8 cellular contexts compared by ENCODE assay signal in genomic region chr17:64492481-64493109, GRCh38. TPM values are rescaled to one million over a fixed set of nuclear protein-coding genes. Genes with fewer than 3 reads are reported as not detected.
A peak's percentile ranks its signal among the peaks of the same experiment; 100 is the strongest.
DNase-seq lines count a peak whose midpoint lies in the region; ATAC-seq, FAIRE-seq and TF ChIP-seq lines count a peak whose summit lies in the region.

No MANE protein-coding gene starts in this region.

- intact Hi-C loops in HCT116 (cut with micrococcal nuclease) (loop anchor here (5.0 to 10.0 kb wide), 2 partner anchors 170 to 348 kb away; no protein-coding TSS in a partner anchor), HepG2 (cut with micrococcal nuclease; ENCODE audit: unreplicated experiment) (loop anchor here (10.0 kb wide), 2 partner anchors 168 to 338 kb away; no protein-coding TSS in a partner anchor), right cardiac atrium (cut with DNase I) (loop anchor here in 2 of 4 donors (5.0 to 10.0 kb wide), 2 partner anchors 70 to 178 kb away; no protein-coding TSS in a partner anchor)

- peaks cover 59% of the 10 kb centered on the region for H3K79me2 ChIP-seq in HCT116 (ENCODE audit: insufficient read depth, low read length)
- peaks cover 33% of the 10 kb centered on the region for H3K79me2 ChIP-seq in HepG2 (ENCODE audit: insufficient read depth, low read length)

- H3K4me1 ChIP-seq in HCT116 (ENCODE audit: control insufficient read depth in 1 of 2, insufficient read depth in 2 of 2, low read length in 2 of 2): peaks cover 7 to 15% of the 10 kb centered on the region in 2 experiments; a peak in 3 of 4 replicates
- peaks cover 30% of the 10 kb centered on the region for H3K4me1 ChIP-seq in HepG2 (ENCODE audit: insufficient read depth, low read length)
- peaks cover 2% of the 10 kb centered on the region for H3K4me1 ChIP-seq in right cardiac atrium (ENCODE audit: control insufficient read depth, insufficient read depth, low read length)

- H3K9me2 ChIP-seq in HCT116 (ENCODE audit: insufficient read depth): no peaks in the 10 kb centered on the region

- RAD21 ChIA-PET in HCT116 (lab: Charles Lee; ENCODE audit: low non-redundant PET in 1 of 2, low total read pairs in 2 of 2, uncharacterized antibody in 2 of 2, unreplicated experiment in 2 of 2): no interaction called here

- no peaks in the 10 kb centered on the region for H3K27me3 ChIP-seq in BJ (ENCODE audit: control insufficient read depth, insufficient read depth, low read length)
- no peaks in the 10 kb centered on the region for H3K27me3 ChIP-seq in HCT116 (ENCODE audit: insufficient read depth, low read length)
- no peaks in the 10 kb centered on the region; a peak in 1 of 5 replicates for H3K27me3 ChIP-seq in HepG2 (ENCODE audit: control insufficient read depth in 1 of 2, insufficient read depth in 2 of 2, low read length in 2 of 2)
- no peaks in the 10 kb centered on the region for H3K27me3 ChIP-seq in right cardiac atrium (ENCODE audit: control insufficient read depth, insufficient read depth)

- TF ChIP-seq EP300 in HepG2 (IDR thresholded peaks at IDR 0.05; ENCODE audit: low read depth in 2 of 2, low read length in 2 of 2) (no peak), HepG2 (CRISPR knock-in tag; IDR thresholded peaks at IDR 0.05; ENCODE audit: borderline replicate concordance) (no peak)

- peak overlapping the region; percentile 11 to 53 for H3K4me3 Mint-ChIP-seq in activated T-cell treated with anti-CD3 and anti-CD28 coated beads, Interleukin-2, amount 50 U/mL, for 72 hours

- no peak overlapping the region for H3K4me3 ChIP-seq in BJ (ENCODE audit: low read depth, low read length)
- no peak overlapping the region for H3K4me3 ChIP-seq in HCT116 (replicated peaks in 1 of 2; ENCODE audit: low read depth in 1 of 2, low read length in 2 of 2)
- no peak overlapping the region for H3K4me3 ChIP-seq in HepG2 (replicated peaks in 1 of 3; ENCODE audit: insufficient read depth in 1 of 3, low read depth in 2 of 3, low read length in 3 of 3)
- H3K4me3 ChIP-seq in right cardiac atrium (ENCODE audit: low read length): no peak overlapping the region

- CTCF ChIA-PET in BJ (lab: Yijun Ruan, JAX): interaction anchor here (0.8 to 11.2 kb wide), 13 partner anchors 8 to 190 kb away, joined by 3 to 220 read pairs (median 4); partner anchors contain the start of genes CEP95 and DDX5
- CTCF ChIA-PET in HCT116 (lab: Charles Lee): interaction anchor here (0.5 to 4.7 kb wide), 7 partner anchors 11 to 172 kb away, joined by 3 to 168 read pairs (median 3); partner anchors contain the start of genes CEP95 and DDX5
- CTCF ChIA-PET in HepG2 (lab: Yijun Ruan, JAX; ENCODE audit: low intra/inter-chr PET ratio, low total read pairs): interaction anchor here (4.8 kb wide), 1 partner anchor 73 kb away, joined by 57 read pairs; no protein-coding TSS in a partner anchor

- TF ChIP-seq CTCF in BJ (IDR thresholded peaks at IDR 0.05; ENCODE audit: insufficient read depth, low read depth, low read length) (peak; percentile 42), HCT116 (IDR thresholded peaks at IDR 0.05 in 2 of 3, conservative IDR thresholded peaks at IDR 0.05 in 1 of 3; ENCODE audit: borderline replicate concordance in 1 of 3, insufficient read depth in 1 of 3, low read depth in 2 of 3, low read length in 2 of 3) (peak; percentile 14 to 65 (median 56); a peak in 4 of 6 replicates), HepG2 (CRISPR knock-in tag; IDR thresholded peaks at IDR 0.05) (no peak)

- no peak for TF ChIP-seq POLR2A in HCT116 (IDR thresholded peaks at IDR 0.05; ENCODE audit: borderline replicate concordance, extremely low read depth, insufficient read depth, insufficient read length)
- TF ChIP-seq POLR2A in HepG2 (IDR thresholded peaks at IDR 0.05; ENCODE audit: insufficient read depth in 1 of 2, low read depth in 2 of 2, low read length in 2 of 2): no peak

- no peak for ATAC-seq in HCT116
- no peak for ATAC-seq in activated T-cell treated with anti-CD3 and anti-CD28 coated beads, Interleukin-2, amount 50 U/mL, for 72 hours (replicated peaks in 1 of 2)
- ATAC-seq in HepG2: no peak
- ATAC-seq in right cardiac atrium: no peak
- ATAC-seq in GM18520 (IDR thresholded peaks at IDR 0.05; ENCODE audit: unreplicated experiment): no peak

- TF ChIP-seq RAD21 in HCT116 (IDR thresholded peaks at IDR 0.05; ENCODE audit: low read depth) (peak; percentile 20; the same call in 1 of the 2 replicates), HepG2 (CRISPR knock-in tag; IDR thresholded peaks at IDR 0.05) (no peak)

- H3K27ac Mint-ChIP-seq in activated T-cell treated with anti-CD3 and anti-CD28 coated beads, Interleukin-2, amount 50 U/mL, for 72 hours: peak overlapping the region; percentile 75

- no peaks in the 10 kb centered on the region for H3K27me3 Mint-ChIP-seq in activated T-cell treated with anti-CD3 and anti-CD28 coated beads, Interleukin-2, amount 50 U/mL, for 72 hours (ENCODE audit: low read depth)

- WGBS in HepG2 (ENCODE audit: low lambda C conversion rate): 95% methylated on average over 6 of the region's 6 CpGs
- 73% methylated on average over 6 of the region's 6 CpGs for WGBS in right cardiac atrium

- in situ Hi-C loops in HepG2 (cut with HindIII; ENCODE audit: extremely low pct_ligation_motif_present, low pct_unique_long_range_greater_than_20kb): loop anchor here (5.0 to 10.0 kb wide), 2 partner anchors 70 to 188 kb away; no protein-coding TSS in a partner anchor

- DNase-seq in BJ (ENCODE audit: low read depth): no peak
- no peak for DNase-seq in HCT116 (ENCODE audit: low read depth, low spot score)
- peak in 1 of 2 donors; percentile 33 for DNase-seq in activated T-cell treated with anti-CD3 and anti-CD28 coated beads, Interleukin-2, amount 50 U/mL, for 72 hours
- no peak for DNase-seq in HepG2 (ENCODE audit: low spot score)
- DNase-seq in kidney glomerular epithelial cell (lab: John Stamatoyannopoulos, UW): no peak
- no peak for DNase-seq in nucleus accumbens (lab: John Stamatoyannopoulos, UW)
- no peak for DNase-seq in right cardiac atrium

- H2AFZ ChIP-seq in HCT116 (ENCODE audit: low read depth, low read length, poor library complexity, severe bottlenecking) (no peak overlapping the region), HepG2 (ENCODE audit: low read length) (no peak overlapping the region)

- H4K20me1 ChIP-seq in HCT116 (ENCODE audit: insufficient read depth) (no peaks in the 10 kb centered on the region), HepG2 (ENCODE audit: insufficient read depth, low read length) (peaks cover 3% of the 10 kb centered on the region; the same call in 1 of the 2 replicates)

- H3K36me3 ChIP-seq in BJ (ENCODE audit: control insufficient read depth, insufficient read depth, low read length) (peaks cover 2% of the 10 kb centered on the region; the same call in 1 of the 2 replicates), HCT116 (ENCODE audit: control insufficient read depth in 1 of 2, insufficient read depth in 2 of 2, low read length in 2 of 2) (peaks cover 28 to 39% of the 10 kb centered on the region in 2 experiments), HepG2 (replicated peaks in 1 of 2; ENCODE audit: control insufficient read depth in 1 of 2, insufficient read depth in 2 of 2, low read length in 2 of 2) (peaks cover 10 to 32% of the 10 kb centered on the region in 2 experiments)

- no peaks in the 10 kb centered on the region for H3K9me3 Mint-ChIP-seq in activated T-cell treated with anti-CD3 and anti-CD28 coated beads, Interleukin-2, amount 50 U/mL, for 72 hours

- BruUV-seq in HCT116 (replicated peaks; lab: Mats Ljungman, UMichigan): no TSS peak
- no TSS peak for BruUV-seq in HepG2 (replicated peaks; lab: Mats Ljungman, UMichigan)

- POLR2A ChIA-PET in BJ (lab: Charles Lee) (no interaction called here), HCT116 (lab: Charles Lee) (interaction anchor here (8.5 kb wide), 1 partner anchor 13 kb away, joined by 119 read pairs; the partner anchor contains the start of genes CEP95 and DDX5), HepG2 (lab: Yijun Ruan, JAX) (interaction anchor here (7.3 kb wide), 1 partner anchor 14 kb away, joined by 202 read pairs; the partner anchor contains the start of genes CEP95 and DDX5)

- no peak for FAIRE-seq in HepG2 (lab: Jason Lieb, UNC)

- H3K36me3 Mint-ChIP-seq in activated T-cell treated with anti-CD3 and anti-CD28 coated beads, Interleukin-2, amount 50 U/mL, for 72 hours (ENCODE audit: insufficient read depth in 2 of 2): peaks cover 19 to 31% of the 10 kb centered on the region in 2 donors

- H3K9me3 ChIP-seq in HCT116 (ENCODE audit: control insufficient read depth in 1 of 2, insufficient read depth in 1 of 2, low read depth in 1 of 2, low read length in 2 of 2) (no peaks in the 10 kb centered on the region), HepG2 (ENCODE audit: low read length) (no peaks in the 10 kb centered on the region), right cardiac atrium (ENCODE audit: control insufficient read depth, low read length) (no peaks in the 10 kb centered on the region)

- no peak overlapping the region for H3K27ac ChIP-seq in HCT116 (ENCODE audit: low read depth, low read length)
- no peak overlapping the region for H3K27ac ChIP-seq in HepG2 (ENCODE audit: extremely low read length, insufficient read depth, low read length)
- no peak overlapping the region for H3K27ac ChIP-seq in right cardiac atrium (ENCODE audit: low read length)

- H3K9ac ChIP-seq in HCT116 (ENCODE audit: low read length) (no peak overlapping the region), HepG2 (ENCODE audit: insufficient read depth, low read depth, low read length) (no peak overlapping the region)

- H3K4me2 ChIP-seq in HCT116 (ENCODE audit: low read length) (no peak overlapping the region), HepG2 (ENCODE audit: low read depth, low read length) (no peak overlapping the region)

- peaks cover 53% of the 10 kb centered on the region for H3K4me1 Mint-ChIP-seq in activated T-cell treated with anti-CD3 and anti-CD28 coated beads, Interleukin-2, amount 50 U/mL, for 72 hours (ENCODE audit: low read depth)

RNA-seq across cellular contexts. Expression of gene POLG2, which starts 4.3 kb away (rescaled TPM):
- polyA plus RNA-seq in BJ (2011; rRNA removed) (4.5 and 5.7 TPM in 2 replicates), HepG2 (2011; rRNA removed) (19.6 and 21.1 TPM in 2 replicates), right cardiac atrium (5.4 TPM)
- polyA minus RNA-seq in BJ (2011; rRNA and poly(A)+ RNA removed): 3.9 and 4.1 TPM in 2 replicates
- total RNA-seq in HCT116 (2021; ENCODE audit: unreplicated experiment) (51.5 TPM), HepG2 (2016; rRNA removed; fragmentation: Illumina TruSeq; extraction: Trizol) (16.2 and 25.5 TPM in 2 replicates), right cardiac atrium (1 to 10 TPM; 7.2 to 9.0 (median 8.2) TPM)
- polyA plus RNA-seq in HCT116 (2012): 14.8 and 19.2 TPM in 2 replicates
- 10 to 100 TPM; 40.7 to 47.2 TPM for total RNA-seq in activated T-cell treated with anti-CD3 and anti-CD28 coated beads, Interleukin-2, amount 50 U/mL, for 72 hours
- total RNA-seq in HepG2 (2016; cell fraction: cytosol; rRNA removed; fragmentation: Illumina TruSeq; extraction: Trizol; ENCODE audit: low read depth): 6.2 and 6.5 TPM in 2 replicates
- 17.1 and 25.1 TPM in 2 replicates for total RNA-seq in HepG2 (2016; cell fraction: insoluble cytoplasmic fraction; rRNA removed; fragmentation: Illumina TruSeq; extraction: Trizol)
- 4.8 and 7.5 TPM in 2 replicates for total RNA-seq in HepG2 (2016; cell fraction: membrane; rRNA removed; fragmentation: Illumina TruSeq; extraction: Trizol)
- 40.2 and 43.9 TPM in 2 replicates for total RNA-seq in HepG2 (2016; cell fraction: nucleus; rRNA removed; fragmentation: Illumina TruSeq; extraction: Trizol)
- polyA plus RNA-seq in HepG2 (2011; cell fraction: cytosol; rRNA removed): 7.1 and 7.7 TPM in 2 replicates
- polyA plus RNA-seq in HepG2 (2011; cell fraction: nucleus; rRNA removed): 33.9 and 48.5 TPM in 2 replicates
- 20.6 and 26.0 TPM in 2 replicates for polyA plus RNA-seq in HepG2 (2012)
- polyA plus RNA-seq in HepG2 (2016; cell fraction: cytosol; fragmentation: Illumina TruSeq; extraction: Trizol; ENCODE audit: low read depth): 1.7 and 1.9 TPM in 2 replicates
- polyA plus RNA-seq in HepG2 (2016; cell fraction: insoluble cytoplasmic fraction; fragmentation: Illumina TruSeq; extraction: Trizol; ENCODE audit: low read depth): 15.7 and 18.4 TPM in 2 replicates
- polyA plus RNA-seq in HepG2 (2016; cell fraction: membrane; fragmentation: Illumina TruSeq; extraction: Trizol; ENCODE audit: low read depth): 2.1 and 3.4 TPM in 2 replicates
- 81.7 and 89.2 TPM in 2 replicates for polyA plus RNA-seq in HepG2 (2016; cell fraction: nucleus; fragmentation: Illumina TruSeq; extraction: Trizol; ENCODE audit: insufficient read depth, low read depth)
- polyA minus RNA-seq in HepG2 (2011; rRNA and poly(A)+ RNA removed; ENCODE audit: low replicate concordance): 8.5 and 12.3 TPM in 2 replicates
- 3.9 and 5.4 TPM in 2 replicates for polyA minus RNA-seq in HepG2 (2011; cell fraction: cytosol; rRNA and poly(A)+ RNA removed)
- 61.8 and 78.0 TPM in 2 replicates for polyA minus RNA-seq in HepG2 (2011; cell fraction: nucleus; rRNA and poly(A)+ RNA removed)

RNA-seq across cellular contexts. Expression of gene DDX5, which starts 13.5 kb away (rescaled TPM):
- polyA plus RNA-seq in BJ (2011; rRNA removed): 636 and 850 TPM in 2 replicates
- 589 and 728 TPM in 2 replicates for polyA minus RNA-seq in BJ (2011; rRNA and poly(A)+ RNA removed)
- 798 TPM for total RNA-seq in HCT116 (2021; ENCODE audit: unreplicated experiment)
- polyA plus RNA-seq in HCT116 (2012): 376 and 416 TPM in 2 replicates
- 1,000 to 10,000 TPM; 1,029 to 1,188 TPM for total RNA-seq in activated T-cell treated with anti-CD3 and anti-CD28 coated beads, Interleukin-2, amount 50 U/mL, for 72 hours
- total RNA-seq in HepG2 (2016; rRNA removed; fragmentation: Illumina TruSeq; extraction: Trizol): 503 and 539 TPM in 2 replicates
- total RNA-seq in HepG2 (2016; cell fraction: cytosol; rRNA removed; fragmentation: Illumina TruSeq; extraction: Trizol; ENCODE audit: low read depth): 84.1 and 89.7 TPM in 2 replicates
- total RNA-seq in HepG2 (2016; cell fraction: insoluble cytoplasmic fraction; rRNA removed; fragmentation: Illumina TruSeq; extraction: Trizol): 489 and 528 TPM in 2 replicates
- 116 and 157 TPM in 2 replicates for total RNA-seq in HepG2 (2016; cell fraction: membrane; rRNA removed; fragmentation: Illumina TruSeq; extraction: Trizol)
- total RNA-seq in HepG2 (2016; cell fraction: nucleus; rRNA removed; fragmentation: Illumina TruSeq; extraction: Trizol): 878 and 919 TPM in 2 replicates
- polyA plus RNA-seq in HepG2 (2011; rRNA removed): 622 and 684 TPM in 2 replicates
- polyA plus RNA-seq in HepG2 (2011; cell fraction: cytosol; rRNA removed): 569 and 613 TPM in 2 replicates
- 1,237 and 1,431 TPM in 2 replicates for polyA plus RNA-seq in HepG2 (2011; cell fraction: nucleus; rRNA removed)
- polyA plus RNA-seq in HepG2 (2012): 388 and 421 TPM in 2 replicates
- 39.4 and 49.0 TPM in 2 replicates for polyA plus RNA-seq in HepG2 (2016; cell fraction: cytosol; fragmentation: Illumina TruSeq; extraction: Trizol; ENCODE audit: low read depth)
- 620 and 627 TPM in 2 replicates for polyA plus RNA-seq in HepG2 (2016; cell fraction: insoluble cytoplasmic fraction; fragmentation: Illumina TruSeq; extraction: Trizol; ENCODE audit: low read depth)
- polyA plus RNA-seq in HepG2 (2016; cell fraction: membrane; fragmentation: Illumina TruSeq; extraction: Trizol; ENCODE audit: low read depth): 60.1 and 80.5 TPM in 2 replicates
- 1,021 and 1,036 TPM in 2 replicates for polyA plus RNA-seq in HepG2 (2016; cell fraction: nucleus; fragmentation: Illumina TruSeq; extraction: Trizol; ENCODE audit: insufficient read depth, low read depth)
- polyA minus RNA-seq in HepG2 (2011; rRNA and poly(A)+ RNA removed; ENCODE audit: low replicate concordance): 1,158 and 1,526 TPM in 2 replicates
- polyA minus RNA-seq in HepG2 (2011; cell fraction: cytosol; rRNA and poly(A)+ RNA removed): 501 and 518 TPM in 2 replicates
- 2,012 and 2,066 TPM in 2 replicates for polyA minus RNA-seq in HepG2 (2011; cell fraction: nucleus; rRNA and poly(A)+ RNA removed)
- total RNA-seq in right cardiac atrium: 100 to 1,000 TPM; 366 to 573 (median 420) TPM
- polyA plus RNA-seq in right cardiac atrium: 312 TPM

RNA-seq across cellular contexts. Expression of gene CEP95, which starts 14.2 kb away (rescaled TPM):
- polyA plus RNA-seq in BJ (2011; rRNA removed) (17.6 and 26.3 TPM in 2 replicates), HepG2 (2011; rRNA removed) (58.6 and 65.9 TPM in 2 replicates), right cardiac atrium (15.6 TPM)
- polyA minus RNA-seq in BJ (2011; rRNA and poly(A)+ RNA removed): 9.5 and 9.8 TPM in 2 replicates
- total RNA-seq in HCT116 (2021; ENCODE audit: unreplicated experiment) (77.0 TPM), HepG2 (2016; rRNA removed; fragmentation: Illumina TruSeq; extraction: Trizol) (31.9 and 68.8 TPM in 2 replicates), right cardiac atrium (10 to 100 TPM; 16.3 to 23.3 (median 19.4) TPM)
- polyA plus RNA-seq in HCT116 (2012): 53.0 and 62.1 TPM in 2 replicates
- total RNA-seq in activated T-cell treated with anti-CD3 and anti-CD28 coated beads, Interleukin-2, amount 50 U/mL, for 72 hours: 10 to 100 TPM; 70.9 to 80.3 TPM
- total RNA-seq in HepG2 (2016; cell fraction: cytosol; rRNA removed; fragmentation: Illumina TruSeq; extraction: Trizol; ENCODE audit: low read depth): 28.2 and 32.1 TPM in 2 replicates
- 34.8 and 63.6 TPM in 2 replicates for total RNA-seq in HepG2 (2016; cell fraction: insoluble cytoplasmic fraction; rRNA removed; fragmentation: Illumina TruSeq; extraction: Trizol)
- 29.6 and 34.9 TPM in 2 replicates for total RNA-seq in HepG2 (2016; cell fraction: membrane; rRNA removed; fragmentation: Illumina TruSeq; extraction: Trizol)
- 128 and 149 TPM in 2 replicates for total RNA-seq in HepG2 (2016; cell fraction: nucleus; rRNA removed; fragmentation: Illumina TruSeq; extraction: Trizol)
- 11.6 and 14.3 TPM in 2 replicates for polyA plus RNA-seq in HepG2 (2011; cell fraction: cytosol; rRNA removed)
- 128 and 136 TPM in 2 replicates for polyA plus RNA-seq in HepG2 (2011; cell fraction: nucleus; rRNA removed)
- polyA plus RNA-seq in HepG2 (2012): 42.4 and 43.9 TPM in 2 replicates
- polyA plus RNA-seq in HepG2 (2016; cell fraction: cytosol; fragmentation: Illumina TruSeq; extraction: Trizol; ENCODE audit: low read depth): 9.9 and 10.0 TPM in 2 replicates
- polyA plus RNA-seq in HepG2 (2016; cell fraction: insoluble cytoplasmic fraction; fragmentation: Illumina TruSeq; extraction: Trizol; ENCODE audit: low read depth): 31.3 and 31.7 TPM in 2 replicates
- polyA plus RNA-seq in HepG2 (2016; cell fraction: membrane; fragmentation: Illumina TruSeq; extraction: Trizol; ENCODE audit: low read depth): 16.6 and 17.0 TPM in 2 replicates
- 274 and 290 TPM in 2 replicates for polyA plus RNA-seq in HepG2 (2016; cell fraction: nucleus; fragmentation: Illumina TruSeq; extraction: Trizol; ENCODE audit: insufficient read depth, low read depth)
- polyA minus RNA-seq in HepG2 (2011; rRNA and poly(A)+ RNA removed; ENCODE audit: low replicate concordance): 37.3 and 40.5 TPM in 2 replicates
- polyA minus RNA-seq in HepG2 (2011; cell fraction: cytosol; rRNA and poly(A)+ RNA removed): 13.0 and 13.9 TPM in 2 replicates
- 201 and 240 TPM in 2 replicates for polyA minus RNA-seq in HepG2 (2011; cell fraction: nucleus; rRNA and poly(A)+ RNA removed)

RNA-seq across cellular contexts. Expression of gene MILR1, which starts 43.7 kb away (rescaled TPM):
- polyA plus RNA-seq in BJ (2011; rRNA removed) (0.75 and 1.8 TPM in 2 replicates), HepG2 (2011; rRNA removed) (0.98 and 1.7 TPM in 2 replicates), right cardiac atrium (2.5 TPM)
- 0.31 and 0.76 TPM in 2 replicates for polyA minus RNA-seq in BJ (2011; rRNA and poly(A)+ RNA removed)
- total RNA-seq in HCT116 (2021; ENCODE audit: unreplicated experiment) (3.8 TPM), HepG2 (2016; rRNA removed; fragmentation: Illumina TruSeq; extraction: Trizol) (0.27 TPM in 1 of 2 replicates, not detected in the other), right cardiac atrium (1 to 10 TPM; 1.9 to 6.6 (median 5.3) TPM)
- 2.5 and 4.0 TPM in 2 replicates for polyA plus RNA-seq in HCT116 (2012)
- under 1 TPM in 1 of 2 donors, not detected in 1; 0.58 TPM for total RNA-seq in activated T-cell treated with anti-CD3 and anti-CD28 coated beads, Interleukin-2, amount 50 U/mL, for 72 hours
- total RNA-seq in HepG2 (2016; cell fraction: cytosol; rRNA removed; fragmentation: Illumina TruSeq; extraction: Trizol; ENCODE audit: low read depth): not detected in 2 replicates
- not detected in 2 replicates for total RNA-seq in HepG2 (2016; cell fraction: insoluble cytoplasmic fraction; rRNA removed; fragmentation: Illumina TruSeq; extraction: Trizol)
- not detected in 2 replicates for total RNA-seq in HepG2 (2016; cell fraction: membrane; rRNA removed; fragmentation: Illumina TruSeq; extraction: Trizol)
- total RNA-seq in HepG2 (2016; cell fraction: nucleus; rRNA removed; fragmentation: Illumina TruSeq; extraction: Trizol): not detected in 2 replicates
- polyA plus RNA-seq in HepG2 (2011; cell fraction: cytosol; rRNA removed): 0.47 and 0.75 TPM in 2 replicates
- polyA plus RNA-seq in HepG2 (2011; cell fraction: nucleus; rRNA removed): 0.80 and 1.5 TPM in 2 replicates
- 0.57 TPM in 1 of 2 replicates, not detected in the other for polyA plus RNA-seq in HepG2 (2012)
- not detected in 2 replicates for polyA plus RNA-seq in HepG2 (2016; cell fraction: cytosol; fragmentation: Illumina TruSeq; extraction: Trizol; ENCODE audit: low read depth)
- not detected in 2 replicates for polyA plus RNA-seq in HepG2 (2016; cell fraction: insoluble cytoplasmic fraction; fragmentation: Illumina TruSeq; extraction: Trizol; ENCODE audit: low read depth)
- polyA plus RNA-seq in HepG2 (2016; cell fraction: membrane; fragmentation: Illumina TruSeq; extraction: Trizol; ENCODE audit: low read depth): 0.34 TPM in 1 of 2 replicates, not detected in the other
- 0.64 TPM in 1 of 2 replicates, not detected in the other for polyA plus RNA-seq in HepG2 (2016; cell fraction: nucleus; fragmentation: Illumina TruSeq; extraction: Trizol; ENCODE audit: insufficient read depth, low read depth)
- polyA minus RNA-seq in HepG2 (2011; rRNA and poly(A)+ RNA removed; ENCODE audit: low replicate concordance): 0.72 TPM in 1 of 2 replicates, not detected in the other
- not detected in 2 replicates for polyA minus RNA-seq in HepG2 (2011; cell fraction: cytosol; rRNA and poly(A)+ RNA removed)
- polyA minus RNA-seq in HepG2 (2011; cell fraction: nucleus; rRNA and poly(A)+ RNA removed): 1.2 and 2.5 TPM in 2 replicates
